ENCODE assay signal across 8 cellular contexts in the genomic region with DNA sequence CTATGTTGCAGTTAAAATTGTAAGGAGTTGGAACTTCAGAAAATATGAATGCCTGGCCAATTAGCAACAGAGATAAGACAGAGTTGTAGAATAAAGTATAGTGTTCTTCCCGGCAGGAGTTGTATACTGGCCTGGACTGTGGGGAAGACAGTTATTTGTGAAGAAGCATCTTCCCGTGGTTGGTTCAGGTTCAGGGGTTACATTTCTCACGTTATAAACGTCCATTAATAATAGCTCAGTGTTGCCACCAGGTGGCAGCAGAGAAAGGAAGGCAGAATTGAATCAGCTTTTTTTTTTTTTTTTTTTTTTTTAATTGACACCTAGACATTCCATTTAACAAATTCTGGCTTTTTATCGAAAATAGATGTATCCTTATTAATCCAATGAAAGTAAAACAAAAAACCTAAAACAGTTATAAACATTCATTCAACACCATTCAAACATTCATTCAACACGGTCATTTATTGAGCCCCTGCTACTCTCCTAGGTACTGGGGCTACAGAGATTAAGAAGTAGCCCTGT.
DNase-seq lines count a peak whose midpoint lies in the region; ATAC-seq and TF ChIP-seq lines count a peak whose summit lies in the region.

No MANE protein-coding gene starts in this region.

- peaks cover 0 to 2% (median 0%) of the 10 kb centered on the region in 4 donors for H3K4me1 Mint-ChIP-seq in naive thymus-derived CD8-positive, alpha-beta T cell

- peak; percentile 91 for TF ChIP-seq CTCF in 22Rv1 (IDR thresholded peaks at IDR 0.05)
- peak; percentile 64 for TF ChIP-seq CTCF in GM12873 (IDR thresholded peaks at IDR 0.05; ENCODE audit: insufficient read depth, low read depth, low read length, missing control alignments)
- TF ChIP-seq CTCF in thyroid gland (IDR thresholded peaks at IDR 0.05): peak; percentile 34 to 82 (median 70)

- peaks cover 3 to 23% (median 8%) of the 10 kb centered on the region in 5 donors for H3K27me3 Mint-ChIP-seq in naive thymus-derived CD8-positive, alpha-beta T cell

- H3K27ac ChIP-seq in 22Rv1 (no peak overlapping the region), thyroid gland (no peak overlapping the region)

- no peaks in the 10 kb centered on the region for H3K9me3 ChIP-seq in thyroid gland

- DNase-seq in NCI-H524 treated with DMSO at 0.1 percent for 48 hours (lab: John Stamatoyannopoulos, UW) (peak; percentile 21), epidermal melanocyte (ENCODE audit: insufficient read length, low spot score) (peak; percentile 58), thyroid gland (peak; percentile 58 to 73), NCI-H187 treated with DMSO at 0.1 percent for 48 hours (lab: John Stamatoyannopoulos, UW) (no peak)
- DNase-seq in activated CD8-positive, alpha-beta memory T cell treated with anti-CD3 and anti-CD28 coated beads for 24 hours: peak; percentile 75
- peak; percentile 11 to 74 (median 48) for DNase-seq in naive thymus-derived CD8-positive, alpha-beta T cell

- H3K4me1 ChIP-seq in thyroid gland: no peaks in the 10 kb centered on the region

- H3K27ac Mint-ChIP-seq in naive thymus-derived CD8-positive, alpha-beta T cell: no peak overlapping the region

- intact Hi-C loops in thyroid gland (cut with DNase I): loop anchor here (5.0 kb wide), 1 partner anchor 58 kb away; no protein-coding TSS in a partner anchor

- no peak overlapping the region for H3K4me3 Mint-ChIP-seq in naive thymus-derived CD8-positive, alpha-beta T cell

- H3K27me3 ChIP-seq in thyroid gland: no peaks in the 10 kb centered on the region

- H3K36me3 Mint-ChIP-seq in naive thymus-derived CD8-positive, alpha-beta T cell: no peaks in the 10 kb centered on the region

- TF ChIP-seq POLR2A in thyroid gland (IDR thresholded peaks at IDR 0.05): no peak

- POLR2A ChIA-PET in naive thymus-derived CD8-positive, alpha-beta T cell (lab: Charles Lee): interaction anchor here (1.3 kb wide), 1 partner anchor 412 kb away, joined by 8 read pairs; no protein-coding TSS in a partner anchor

- no peaks in the 10 kb centered on the region for H3K36me3 ChIP-seq in thyroid gland

- H3K9me3 Mint-ChIP-seq in naive thymus-derived CD8-positive, alpha-beta T cell: no peaks in the 10 kb centered on the region

- WGBS in thyroid gland, 2 donors: 24% methylated on average over 6 of the region's 6 CpGs

- ATAC-seq in naive thymus-derived CD8-positive, alpha-beta T cell: no peak

- H3K4me3 ChIP-seq in thyroid gland (replicated peaks in 1 of 3): no peak overlapping the region
